Comparison of ENCODE assay signal across 8 cellular contexts in the genomic region with DNA sequence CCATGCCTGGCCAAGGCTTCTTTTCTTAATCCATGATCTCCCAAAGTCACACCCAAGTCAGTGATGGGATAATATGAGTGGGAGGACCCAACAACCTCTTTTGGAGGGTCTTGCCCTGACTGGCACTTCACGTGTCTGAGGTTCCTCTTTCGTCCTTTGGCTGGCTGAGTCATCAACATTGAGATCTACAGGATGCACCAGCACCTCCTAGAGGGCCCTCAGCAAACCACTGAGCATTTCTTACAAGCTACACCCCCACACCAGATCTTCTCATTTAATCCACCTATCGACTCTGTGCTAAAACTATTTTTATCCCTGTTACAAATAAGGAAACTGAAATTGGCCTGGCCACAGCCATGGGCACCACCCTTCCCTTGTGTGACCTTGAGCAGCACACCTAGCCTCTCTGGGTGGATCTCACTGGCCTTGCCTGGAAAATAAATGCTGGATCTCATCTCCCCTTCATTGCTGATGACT.
DNase-seq lines count a peak whose midpoint lies in the region; ATAC-seq and TF ChIP-seq lines count a peak whose summit lies in the region.

No MANE protein-coding gene starts in this region.

- no peak for TF ChIP-seq POLR2A in adrenal gland (IDR thresholded peaks at IDR 0.05)

- H3K9me3 Mint-ChIP-seq in T-helper 1 cell treated with Interleukin-12 subunit alpha and Interleukin-12 subunit beta and Interleukin-4 antibody, amounts not matched to agents 30 μg/mL and 1 μg/mL, for 36 hours, result no peaks in the 10 kb centered on the region

- H3K4me3 Mint-ChIP-seq in T-helper 1 cell treated with Interleukin-12 subunit alpha and Interleukin-12 subunit beta and Interleukin-4 antibody, amounts not matched to agents 30 μg/mL and 1 μg/mL, for 36 hours, result peak overlapping the region; percentile 43

- WGBS in adrenal gland, 4 donors, result 30 to 57% (median 41%) methylated on average over 3 of the region's 3 CpGs

- peaks cover 44% of the 10 kb centered on the region for H3K36me3 Mint-ChIP-seq in T-helper 1 cell treated with Interleukin-12 subunit alpha and Interleukin-12 subunit beta and Interleukin-4 antibody, amounts not matched to agents 30 μg/mL and 1 μg/mL, for 36 hours (ENCODE audit: low read depth)

- no peak for DNase-seq in AG10803 (ENCODE audit: low read depth)
- peak; percentile 62 for DNase-seq in GM19238 (ENCODE audit: insufficient read length, low spot score)
- DNase-seq in adrenal gland, result peak in 6 of 7 donors; percentile 20 to 69 (median 42)
- DNase-seq in foreskin melanocyte, result no peak
- DNase-seq in COLO668 (lab: John Stamatoyannopoulos, UW; ENCODE audit: unreplicated experiment), result no peak

- no peaks in the 10 kb centered on the region for H3K9me3 ChIP-seq in adrenal gland (replicated peaks in 1 of 3)
- H3K9me3 ChIP-seq in mucosa of rectum (ENCODE audit: control insufficient read depth in 2 of 2, low read length in 2 of 2), result no peaks in the 10 kb centered on the region

- peak; percentile 18; the same call in 1 of the 2 replicates for TF ChIP-seq CTCF in AG10803 (conservative IDR thresholded peaks at IDR 0.05; ENCODE audit: low read length)
- TF ChIP-seq CTCF in adrenal gland (IDR thresholded peaks at IDR 0.05), result peak in 4 of 6 experiments; percentile 21 to 41 (median 31)

- H3K36me3 ChIP-seq in adrenal gland (replicated peaks in 1 of 2), result peaks cover 0 to 6% of the 10 kb centered on the region in 2 donors
- peaks cover 0 to 22% of the 10 kb centered on the region in 2 donors for H3K36me3 ChIP-seq in mucosa of rectum (ENCODE audit: control insufficient read depth in 2 of 2, insufficient read depth in 2 of 2, low read length in 2 of 2)

- H3K27me3 ChIP-seq in adrenal gland (no peaks in the 10 kb centered on the region), mucosa of rectum (ENCODE audit: control insufficient read depth in 2 of 2, insufficient read depth in 2 of 2, low read length in 2 of 2) (no peaks in the 10 kb centered on the region)

- H3K27ac Mint-ChIP-seq in T-helper 1 cell treated with Interleukin-12 subunit alpha and Interleukin-12 subunit beta and Interleukin-4 antibody, amounts not matched to agents 30 μg/mL and 1 μg/mL, for 36 hours, result peak overlapping the region; percentile 84

- ATAC-seq in HG03135 (IDR thresholded peaks at IDR 0.05; ENCODE audit: unreplicated experiment), result peak; percentile 83

- H3K4me1 Mint-ChIP-seq in T-helper 1 cell treated with Interleukin-12 subunit alpha and Interleukin-12 subunit beta and Interleukin-4 antibody, amounts not matched to agents 30 μg/mL and 1 μg/mL, for 36 hours (ENCODE audit: low read depth), result peaks cover 55% of the 10 kb centered on the region

- H3K27ac ChIP-seq in adrenal gland (no peak overlapping the region), mucosa of rectum (ENCODE audit: low read depth in 2 of 2, low read length in 2 of 2) (peak overlapping the region; percentile 18 to 24)

- intact Hi-C loops in adrenal gland (cut with DNase I), result no loop called here

- H3K4me3 ChIP-seq in AG10803 (ENCODE audit: low read length), result no peak overlapping the region
- no peak overlapping the region for H3K4me3 ChIP-seq in adrenal gland
- no peak overlapping the region for H3K4me3 ChIP-seq in mucosa of rectum (ENCODE audit: low read length in 2 of 2)

- no peaks in the 10 kb centered on the region for H3K4me1 ChIP-seq in adrenal gland (replicated peaks in 1 of 2)
- H3K4me1 ChIP-seq in mucosa of rectum (ENCODE audit: control insufficient read depth in 2 of 2, insufficient read depth in 2 of 2, low read length in 2 of 2), result no peaks in the 10 kb centered on the region

- H3K9ac ChIP-seq in mucosa of rectum (ENCODE audit: low read depth in 1 of 2, low read length in 2 of 2), result no peak overlapping the region

- no peaks in the 10 kb centered on the region for H3K27me3 Mint-ChIP-seq in T-helper 1 cell treated with Interleukin-12 subunit alpha and Interleukin-12 subunit beta and Interleukin-4 antibody, amounts not matched to agents 30 μg/mL and 1 μg/mL, for 36 hours (ENCODE audit: low read depth)

Comparison
In these comparisons a context has a peak if more than half of its experiments do, and no peak if none do; other contexts are left out.
1. DNase-seq: peak in GM19238 (single experiment) and adrenal gland (6 of 7); none in AG10803 (single experiment), foreskin melanocyte (single experiment) and COLO668 (single experiment).
2. H3K27ac ChIP-seq: peak in mucosa of rectum (2 of 2); none in adrenal gland (0 of 5).